ENCODE assay signal across 21 cellular contexts in genomic region chr14:61119006-61119405, GRCh38.
"Had no signal": no experiment of that assay in that cellular context is flagged by ENCODE, and none has a peak within 500 bp of the region (broad histone marks: within the 10 kb centered on the region; RNA-seq: fewer than 3 reads in every experiment).

No MANE protein-coding gene starts in this region.

- H3K36me3 ChIP-seq: left ventricle myocardium inferior, ovary, prostate gland, spleen, upper lobe of left lung had no signal

- H3K4me1 ChIP-seq: left ventricle myocardium inferior, prostate gland, upper lobe of left lung had no signal

- H3K4me3 ChIP-seq: left ventricle myocardium inferior, ovary, prostate gland, spleen, upper lobe of left lung had no signal

- H3K9me3 ChIP-seq: ovary, prostate gland had no signal

- DNase-seq: activated CD4-positive, alpha-beta memory T cell treated with anti-CD3 and anti-CD28 coated beads for 36 hours; activated CD4-positive, alpha-beta T cell treated with anti-CD3 and anti-CD28 coated beads for 48 hours; activated naive CD4-positive, alpha-beta T cell treated with Interleukin-2 at 50 U/mL for 16 hours; activated naive CD8-positive, alpha-beta T cell treated with anti-CD3 and anti-CD28 coated beads for 36 hours; activated T-cell treated with anti-CD3 and anti-CD28 coated beads, Interleukin-2, amount 50 U/mL, for 48 hours; central memory CD4-positive, alpha-beta T cell; dermis blood vessel endothelial cell; effector memory CD4-positive, alpha-beta T cell; foreskin melanocyte; left ventricle myocardium inferior; naive thymus-derived CD8-positive, alpha-beta T cell; ovary; spleen; stimulated activated CD4-positive, alpha-beta T cell treated with anti-CD3 and anti-CD28 coated beads, Interleukin-4, amount 100 ng/mL, for 1 hour; stimulated activated naive CD4-positive, alpha-beta T cell; T1000; upper lobe of left lung had no signal

- ATAC-seq: esophagus mucosa; naive thymus-derived CD8-positive, alpha-beta T cell had no signal

- H3K36me3 Mint-ChIP-seq: activated CD4-positive, alpha-beta memory T cell treated with anti-CD3 and anti-CD28 coated beads for 36 hours; activated naive CD8-positive, alpha-beta T cell treated with anti-CD3 and anti-CD28 coated beads for 36 hours had no signal

- H3K27me3 Mint-ChIP-seq: activated CD4-positive, alpha-beta memory T cell treated with anti-CD3 and anti-CD28 coated beads for 36 hours; activated naive CD8-positive, alpha-beta T cell treated with anti-CD3 and anti-CD28 coated beads for 36 hours had no signal

- H3K27me3 ChIP-seq: ovary, spleen, upper lobe of left lung had no signal

- H3K4me3 Mint-ChIP-seq: activated CD4-positive, alpha-beta memory T cell treated with anti-CD3 and anti-CD28 coated beads for 36 hours; activated naive CD8-positive, alpha-beta T cell treated with anti-CD3 and anti-CD28 coated beads for 36 hours; naive thymus-derived CD8-positive, alpha-beta T cell had no signal

- FAIRE-seq: astrocyte, endothelial cell of umbilical vein had no signal

- H3K27ac Mint-ChIP-seq: activated CD4-positive, alpha-beta memory T cell treated with anti-CD3 and anti-CD28 coated beads for 36 hours; activated naive CD8-positive, alpha-beta T cell treated with anti-CD3 and anti-CD28 coated beads for 36 hours; naive thymus-derived CD8-positive, alpha-beta T cell had no signal

- H3K27ac ChIP-seq: left ventricle myocardium inferior, ovary, prostate gland, spleen, upper lobe of left lung had no signal
